Comparison of ENCODE assay signal across 1 cellular context in genomic region chr18:43161528-43161927, GRCh38.
TF ChIP-seq lines count a peak whose summit lies in the region.

No MANE protein-coding gene starts in this region.

TF ChIP-seq in WTC11, 78 proteins besides CTCF, POLR2A, EP300 and RAD21 (continued from another document):
- TF ChIP-seq, protein P1, sequence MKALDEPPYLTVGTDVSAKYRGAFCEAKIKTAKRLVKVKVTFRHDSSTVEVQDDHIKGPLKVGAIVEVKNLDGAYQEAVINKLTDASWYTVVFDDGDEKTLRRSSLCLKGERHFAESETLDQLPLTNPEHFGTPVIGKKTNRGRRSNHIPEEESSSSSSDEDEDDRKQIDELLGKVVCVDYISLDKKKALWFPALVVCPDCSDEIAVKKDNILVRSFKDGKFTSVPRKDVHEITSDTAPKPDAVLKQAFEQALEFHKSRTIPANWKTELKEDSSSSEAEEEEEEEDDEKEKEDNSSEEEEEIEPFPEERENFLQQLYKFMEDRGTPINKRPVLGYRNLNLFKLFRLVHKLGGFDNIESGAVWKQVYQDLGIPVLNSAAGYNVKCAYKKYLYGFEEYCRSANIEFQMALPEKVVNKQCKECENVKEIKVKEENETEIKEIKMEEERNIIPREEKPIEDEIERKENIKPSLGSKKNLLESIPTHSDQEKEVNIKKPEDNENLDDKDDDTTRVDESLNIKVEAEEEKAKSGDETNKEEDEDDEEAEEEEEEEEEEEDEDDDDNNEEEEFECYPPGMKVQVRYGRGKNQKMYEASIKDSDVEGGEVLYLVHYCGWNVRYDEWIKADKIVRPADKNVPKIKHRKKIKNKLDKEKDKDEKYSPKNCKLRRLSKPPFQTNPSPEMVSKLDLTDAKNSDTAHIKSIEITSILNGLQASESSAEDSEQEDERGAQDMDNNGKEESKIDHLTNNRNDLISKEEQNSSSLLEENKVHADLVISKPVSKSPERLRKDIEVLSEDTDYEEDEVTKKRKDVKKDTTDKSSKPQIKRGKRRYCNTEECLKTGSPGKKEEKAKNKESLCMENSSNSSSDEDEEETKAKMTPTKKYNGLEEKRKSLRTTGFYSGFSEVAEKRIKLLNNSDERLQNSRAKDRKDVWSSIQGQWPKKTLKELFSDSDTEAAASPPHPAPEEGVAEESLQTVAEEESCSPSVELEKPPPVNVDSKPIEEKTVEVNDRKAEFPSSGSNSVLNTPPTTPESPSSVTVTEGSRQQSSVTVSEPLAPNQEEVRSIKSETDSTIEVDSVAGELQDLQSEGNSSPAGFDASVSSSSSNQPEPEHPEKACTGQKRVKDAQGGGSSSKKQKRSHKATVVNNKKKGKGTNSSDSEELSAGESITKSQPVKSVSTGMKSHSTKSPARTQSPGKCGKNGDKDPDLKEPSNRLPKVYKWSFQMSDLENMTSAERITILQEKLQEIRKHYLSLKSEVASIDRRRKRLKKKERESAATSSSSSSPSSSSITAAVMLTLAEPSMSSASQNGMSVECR (CRISPR knock-in tag; IDR thresholded peaks at IDR 0.05; ENCODE audit: borderline replicate concordance): no peak
- TF ChIP-seq NR3C1 (CRISPR knock-in tag; conservative IDR thresholded peaks at IDR 0.05; ENCODE audit: low read depth) (no peak), ESRRA (CRISPR knock-in tag; IDR thresholded peaks at IDR 0.05; ENCODE audit: borderline replicate concordance) (no peak), FOXK1 (CRISPR knock-in tag; IDR thresholded peaks at IDR 0.05) (no peak), FOXP1 (CRISPR knock-in tag; IDR thresholded peaks at IDR 0.05; ENCODE audit: borderline replicate concordance) (no peak), RORB (CRISPR knock-in tag; IDR thresholded peaks at IDR 0.05) (no peak), SOX15 (CRISPR knock-in tag; IDR thresholded peaks at IDR 0.05) (no peak), STAT6 (CRISPR knock-in tag; conservative IDR thresholded peaks at IDR 0.05; ENCODE audit: low read depth) (no peak), ZNF396 (CRISPR knock-in tag; IDR thresholded peaks at IDR 0.05; ENCODE audit: borderline replicate concordance) (no peak), ZNF232 (CRISPR knock-in tag; IDR thresholded peaks at IDR 0.05) (no peak), TEAD4 (CRISPR knock-in tag; IDR thresholded peaks at IDR 0.05) (no peak), ZMAT4 (CRISPR knock-in tag; IDR thresholded peaks at IDR 0.05) (no peak)
- TF ChIP-seq, protein P2, sequence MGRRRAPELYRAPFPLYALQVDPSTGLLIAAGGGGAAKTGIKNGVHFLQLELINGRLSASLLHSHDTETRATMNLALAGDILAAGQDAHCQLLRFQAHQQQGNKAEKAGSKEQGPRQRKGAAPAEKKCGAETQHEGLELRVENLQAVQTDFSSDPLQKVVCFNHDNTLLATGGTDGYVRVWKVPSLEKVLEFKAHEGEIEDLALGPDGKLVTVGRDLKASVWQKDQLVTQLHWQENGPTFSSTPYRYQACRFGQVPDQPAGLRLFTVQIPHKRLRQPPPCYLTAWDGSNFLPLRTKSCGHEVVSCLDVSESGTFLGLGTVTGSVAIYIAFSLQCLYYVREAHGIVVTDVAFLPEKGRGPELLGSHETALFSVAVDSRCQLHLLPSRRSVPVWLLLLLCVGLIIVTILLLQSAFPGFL (CRISPR knock-in tag; IDR thresholded peaks at IDR 0.05; ENCODE audit: borderline replicate concordance): no peak
- TF ChIP-seq, protein P3, sequence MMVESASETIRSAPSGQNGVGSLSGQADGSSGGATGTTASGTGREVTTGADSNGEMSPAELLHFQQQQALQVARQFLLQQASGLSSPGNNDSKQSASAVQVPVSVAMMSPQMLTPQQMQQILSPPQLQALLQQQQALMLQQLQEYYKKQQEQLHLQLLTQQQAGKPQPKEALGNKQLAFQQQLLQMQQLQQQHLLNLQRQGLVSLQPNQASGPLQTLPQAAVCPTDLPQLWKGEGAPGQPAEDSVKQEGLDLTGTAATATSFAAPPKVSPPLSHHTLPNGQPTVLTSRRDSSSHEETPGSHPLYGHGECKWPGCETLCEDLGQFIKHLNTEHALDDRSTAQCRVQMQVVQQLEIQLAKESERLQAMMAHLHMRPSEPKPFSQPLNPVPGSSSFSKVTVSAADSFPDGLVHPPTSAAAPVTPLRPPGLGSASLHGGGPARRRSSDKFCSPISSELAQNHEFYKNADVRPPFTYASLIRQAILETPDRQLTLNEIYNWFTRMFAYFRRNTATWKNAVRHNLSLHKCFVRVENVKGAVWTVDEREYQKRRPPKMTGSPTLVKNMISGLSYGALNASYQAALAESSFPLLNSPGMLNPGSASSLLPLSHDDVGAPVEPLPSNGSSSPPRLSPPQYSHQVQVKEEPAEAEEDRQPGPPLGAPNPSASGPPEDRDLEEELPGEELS (CRISPR knock-in tag; IDR thresholded peaks at IDR 0.05): no peak
- TF ChIP-seq, protein P4, sequence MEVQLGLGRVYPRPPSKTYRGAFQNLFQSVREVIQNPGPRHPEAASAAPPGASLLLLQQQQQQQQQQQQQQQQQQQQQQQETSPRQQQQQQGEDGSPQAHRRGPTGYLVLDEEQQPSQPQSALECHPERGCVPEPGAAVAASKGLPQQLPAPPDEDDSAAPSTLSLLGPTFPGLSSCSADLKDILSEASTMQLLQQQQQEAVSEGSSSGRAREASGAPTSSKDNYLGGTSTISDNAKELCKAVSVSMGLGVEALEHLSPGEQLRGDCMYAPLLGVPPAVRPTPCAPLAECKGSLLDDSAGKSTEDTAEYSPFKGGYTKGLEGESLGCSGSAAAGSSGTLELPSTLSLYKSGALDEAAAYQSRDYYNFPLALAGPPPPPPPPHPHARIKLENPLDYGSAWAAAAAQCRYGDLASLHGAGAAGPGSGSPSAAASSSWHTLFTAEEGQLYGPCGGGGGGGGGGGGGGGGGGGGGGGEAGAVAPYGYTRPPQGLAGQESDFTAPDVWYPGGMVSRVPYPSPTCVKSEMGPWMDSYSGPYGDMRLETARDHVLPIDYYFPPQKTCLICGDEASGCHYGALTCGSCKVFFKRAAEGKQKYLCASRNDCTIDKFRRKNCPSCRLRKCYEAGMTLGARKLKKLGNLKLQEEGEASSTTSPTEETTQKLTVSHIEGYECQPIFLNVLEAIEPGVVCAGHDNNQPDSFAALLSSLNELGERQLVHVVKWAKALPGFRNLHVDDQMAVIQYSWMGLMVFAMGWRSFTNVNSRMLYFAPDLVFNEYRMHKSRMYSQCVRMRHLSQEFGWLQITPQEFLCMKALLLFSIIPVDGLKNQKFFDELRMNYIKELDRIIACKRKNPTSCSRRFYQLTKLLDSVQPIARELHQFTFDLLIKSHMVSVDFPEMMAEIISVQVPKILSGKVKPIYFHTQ (CRISPR knock-in tag; IDR thresholded peaks at IDR 0.05): no peak
- TF ChIP-seq, protein P5, sequence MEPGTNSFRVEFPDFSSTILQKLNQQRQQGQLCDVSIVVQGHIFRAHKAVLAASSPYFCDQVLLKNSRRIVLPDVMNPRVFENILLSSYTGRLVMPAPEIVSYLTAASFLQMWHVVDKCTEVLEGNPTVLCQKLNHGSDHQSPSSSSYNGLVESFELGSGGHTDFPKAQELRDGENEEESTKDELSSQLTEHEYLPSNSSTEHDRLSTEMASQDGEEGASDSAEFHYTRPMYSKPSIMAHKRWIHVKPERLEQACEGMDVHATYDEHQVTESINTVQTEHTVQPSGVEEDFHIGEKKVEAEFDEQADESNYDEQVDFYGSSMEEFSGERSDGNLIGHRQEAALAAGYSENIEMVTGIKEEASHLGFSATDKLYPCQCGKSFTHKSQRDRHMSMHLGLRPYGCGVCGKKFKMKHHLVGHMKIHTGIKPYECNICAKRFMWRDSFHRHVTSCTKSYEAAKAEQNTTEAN (CRISPR knock-in tag; IDR thresholded peaks at IDR 0.05): no peak
